In genomic region chr15:62164500-62165028, GRCh38 we compare ENCODE assay signal across 9 cellular contexts. TPM values are rescaled to one million over a fixed set of nuclear protein-coding genes. Genes with fewer than 3 reads are reported as not detected.
A peak's percentile ranks its signal among the peaks of the same experiment; 100 is the strongest.
DNase-seq lines count a peak whose midpoint lies in the region; ATAC-seq and TF ChIP-seq lines count a peak whose summit lies in the region.
"Had no signal": no experiment of that assay in that cellular context is flagged by ENCODE, and none has a peak within 500 bp of the region (broad histone marks: within the 10 kb centered on the region; RNA-seq: fewer than 3 reads in every experiment).

No MANE protein-coding gene starts in this region.

- H3K4me3 ChIP-seq in ascending aorta (peak overlapping the region; percentile 18 to 60), stomach smooth muscle (ENCODE audit: low read length in 2 of 2) (peak overlapping the region; percentile 10 to 62)
- H3K4me3 ChIP-seq: BLaER1 had no signal

- DNase-seq in NCI-H82 (lab: John Stamatoyannopoulos, UW): peak; percentile 26
- DNase-seq in NCI-H82 treated with DMSO at 0.1 percent for 48 hours (lab: John Stamatoyannopoulos, UW; ENCODE audit: unreplicated experiment): no peak
- no peak for DNase-seq in ascending aorta (ENCODE audit: low spot score in 2 of 2)
- peak; percentile 58 for DNase-seq in islet precursor cell

- H3K36me3 ChIP-seq in ascending aorta: no peaks in the 10 kb centered on the region
- no peaks in the 10 kb centered on the region for H3K36me3 ChIP-seq in stomach smooth muscle (ENCODE audit: control insufficient read depth in 2 of 2, insufficient read depth in 2 of 2, low read length in 2 of 2)
- H3K36me3 ChIP-seq: BLaER1 had no signal

- H3K4me1 ChIP-seq in ascending aorta (peaks cover 0 to 10% of the 10 kb centered on the region in 2 donors), stomach smooth muscle (ENCODE audit: control insufficient read depth, insufficient read depth, low read length) (peaks cover 9% of the 10 kb centered on the region)

- intact Hi-C loops in ascending aorta (cut with DNase I): no loop called here

- no peak overlapping the region for H3K9ac ChIP-seq in stomach smooth muscle (ENCODE audit: low read length in 2 of 2)
- H3K9ac ChIP-seq: BLaER1 had no signal

- TF ChIP-seq CTCF in ascending aorta (IDR thresholded peaks at IDR 0.05): no peak

- ATAC-seq in HG02759 (IDR thresholded peaks at IDR 0.05; ENCODE audit: unreplicated experiment) (no peak), HG02588 (IDR thresholded peaks at IDR 0.05; ENCODE audit: unreplicated experiment) (no peak), GM18868 (IDR thresholded peaks at IDR 0.05; ENCODE audit: unreplicated experiment) (no peak)

- H3K27ac ChIP-seq in ascending aorta: no peak overlapping the region
- H3K27ac ChIP-seq in stomach smooth muscle (ENCODE audit: low read length): no peak overlapping the region
- H3K27ac ChIP-seq: BLaER1 had no signal

- H3K27me3 ChIP-seq in ascending aorta (peaks cover 4% of the 10 kb centered on the region), stomach smooth muscle (ENCODE audit: control insufficient read depth in 1 of 2, insufficient read depth in 2 of 2, low read length in 2 of 2) (peaks cover 32 to 50% of the 10 kb centered on the region in 2 donors)
- H3K27me3 ChIP-seq: BLaER1 had no signal

- H3K9me3 ChIP-seq in ascending aorta: no peaks in the 10 kb centered on the region
- H3K9me3 ChIP-seq in stomach smooth muscle (ENCODE audit: control insufficient read depth in 2 of 2, low read length in 2 of 2): no peaks in the 10 kb centered on the region

RNA-seq across cellular contexts. Expression of gene C2CD4B, which starts 0.5 kb away (rescaled TPM):
- 100 TPM for total RNA-seq in ascending aorta

Comparison
In these comparisons a context has a peak if more than half of its experiments do, and no peak if none do; other contexts are left out.
1. DNase-seq: peak in NCI-H82 (single experiment) and islet precursor cell (single experiment); none in NCI-H82 treated with DMSO at 0.1 percent for 48 hours (single experiment) and ascending aorta (0 of 2).